Comparison of ENCODE assay signal across 13 cellular contexts in the genomic region with DNA sequence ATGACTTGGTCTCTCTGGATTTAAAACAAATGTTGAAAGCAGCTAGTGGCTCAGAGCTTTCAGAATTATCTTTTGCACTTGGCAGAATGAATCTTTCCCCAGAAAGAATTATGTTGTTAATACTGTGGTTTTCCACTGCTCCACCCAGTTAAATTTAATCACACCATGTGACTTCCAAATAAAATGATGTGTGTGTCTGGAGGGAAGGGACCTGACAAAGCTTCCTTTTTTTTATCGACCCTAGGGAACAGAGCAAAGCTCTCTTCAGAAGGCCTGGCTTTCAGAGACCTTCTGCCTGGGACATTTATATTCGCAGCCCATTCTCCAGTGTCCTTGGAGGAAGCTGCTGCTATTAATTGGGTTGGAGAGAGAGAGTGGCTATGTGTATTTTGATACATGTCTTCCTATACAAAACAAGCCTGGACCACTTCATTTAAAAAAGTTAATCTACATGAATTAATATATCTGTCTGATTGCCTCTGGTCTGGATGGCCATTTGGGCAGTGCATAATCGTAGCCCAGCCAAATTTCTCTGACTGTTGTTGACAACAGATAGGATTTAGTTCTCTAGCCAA.
DNase-seq lines count a peak whose midpoint lies in the region; ATAC-seq and TF ChIP-seq lines count a peak whose summit lies in the region.
"Had no signal": no experiment of that assay in that cellular context is flagged by ENCODE, and none has a peak within 500 bp of the region (broad histone marks: within the 10 kb centered on the region; RNA-seq: fewer than 3 reads in every experiment).

No MANE protein-coding gene starts in this region.

- no peaks in the 10 kb centered on the region for H4K20me1 ChIP-seq in SK-N-SH (ENCODE audit: insufficient read depth)

- peak; percentile 26 for TF ChIP-seq RAD21 in SK-N-SH (IDR thresholded peaks at IDR 0.05; ENCODE audit: low read length)

- H3K27ac ChIP-seq in SK-N-SH (ENCODE audit: low read depth in 2 of 2, low read length in 1 of 2), result peak overlapping the region in 1 of 2 experiments; percentile 92; a peak in 2 of 4 replicates
- H3K27ac ChIP-seq: colonic mucosa had no signal

- H3K27me3 ChIP-seq in SK-N-SH (ENCODE audit: insufficient read depth), result no peaks in the 10 kb centered on the region
- H3K27me3 ChIP-seq: colonic mucosa, Peyer's patch had no signal

- H3K27me3 Mint-ChIP-seq in CD14-positive monocyte (ENCODE audit: low read depth in 3 of 3), result no peaks in the 10 kb centered on the region

- no peak overlapping the region for H3K4me3 Mint-ChIP-seq in CD14-positive monocyte

- ATAC-seq in sciatic nerve (peak; percentile 87), GM19452 (IDR thresholded peaks at IDR 0.05; ENCODE audit: unreplicated experiment) (no peak), HG03354 (IDR thresholded peaks at IDR 0.05; ENCODE audit: poor library complexity, severe bottlenecking, unreplicated experiment) (no peak)

- 58% methylated on average over 3 of the region's 3 CpGs for WGBS in SK-N-SH (ENCODE audit: low lambda C conversion rate)

- H3K4me1 Mint-ChIP-seq in CD14-positive monocyte, result peaks cover 66% of the 10 kb centered on the region

- peaks cover 4 to 5% of the 10 kb centered on the region in 2 donors for H3K36me3 Mint-ChIP-seq in CD14-positive monocyte

- peaks cover 0 to 2% (median 0%) of the 10 kb centered on the region in 7 donors for H3K9me3 Mint-ChIP-seq in CD14-positive monocyte

- peaks cover 0 to 61% of the 10 kb centered on the region in 2 experiments; a peak in 2 of 4 replicates for H3K4me1 ChIP-seq in SK-N-SH (ENCODE audit: control insufficient read depth in 1 of 2, insufficient read depth in 2 of 2, low read depth in 1 of 2, low read length in 1 of 2)

- peak in 1 of 2 experiments; percentile 77; a peak in 2 of 4 replicates for TF ChIP-seq EP300 in SK-N-SH (IDR thresholded peaks at IDR 0.05; ENCODE audit: borderline replicate concordance in 1 of 2, low read depth in 1 of 2, low read length in 1 of 2)

- no peak for TF ChIP-seq CTCF in CD14-positive monocyte (IDR thresholded peaks at IDR 0.05)
- TF ChIP-seq CTCF in SK-N-SH (IDR thresholded peaks at IDR 0.05), result no peak

- no peak overlapping the region for H3K4me2 ChIP-seq in SK-N-SH

- H3K9me2 ChIP-seq in SK-N-SH, result no peaks in the 10 kb centered on the region

- POLR2A ChIA-PET in SK-N-SH (lab: Yijun Ruan, JAX), result no interaction called here

- no peak for DNase-seq in CD14-positive monocyte (ENCODE audit: low spot score)
- peak; percentile 57 for DNase-seq in SK-N-SH
- DNase-seq in globus pallidus (ENCODE audit: low spot score), result peak; percentile 49
- no peak for DNase-seq in sciatic nerve (ENCODE audit: low spot score)
- DNase-seq in NCI-H748 treated with DMSO at 0.1 percent for 48 hours (lab: John Stamatoyannopoulos, UW), result no peak
- no peak for DNase-seq in retina
- DNase-seq: activated CD4-positive, CD25-positive, alpha-beta regulatory T cell; activated gamma-delta T cell; colonic mucosa; NCI-H1417 treated with DMSO at 0.1 percent for 48 hours; Peyer's patch had no signal

- H3F3A ChIP-seq in SK-N-SH (replicated peaks; ENCODE audit: insufficient read depth), result no peaks in the 10 kb centered on the region

- H3K9ac ChIP-seq in SK-N-SH, result no peak overlapping the region

- no peak overlapping the region for H3K4me3 ChIP-seq in SK-N-SH (ENCODE audit: low read depth in 2 of 2, low read length in 1 of 2)
- H3K4me3 ChIP-seq: colonic mucosa, Peyer's patch had no signal

- no peak overlapping the region for H2AFZ ChIP-seq in SK-N-SH (ENCODE audit: low read depth)

- peak overlapping the region in 5 of 7 donors; percentile 8 to 78 (median 70) for H3K27ac Mint-ChIP-seq in CD14-positive monocyte

- no peaks in the 10 kb centered on the region for H3K9me3 ChIP-seq in SK-N-SH
- H3K9me3 ChIP-seq: colonic mucosa, Peyer's patch had no signal

- H3K36me3 ChIP-seq in SK-N-SH (replicated peaks in 1 of 2; ENCODE audit: control insufficient read depth in 1 of 2, insufficient read depth in 2 of 2, low read length in 1 of 2), result no peaks in the 10 kb centered on the region
- H3K36me3 ChIP-seq: colonic mucosa, Peyer's patch had no signal

- H3K79me2 ChIP-seq in SK-N-SH (ENCODE audit: insufficient read depth), result no peaks in the 10 kb centered on the region

- intact Hi-C loops in CD14-positive monocyte (cut with micrococcal nuclease), result loop anchor here in 1 of 2 donors (5.0 kb wide), 1 partner anchor 52 kb away; no protein-coding TSS in a partner anchor
- intact Hi-C loops in sciatic nerve (cut with DNase I), result no loop called here

- CTCF ChIA-PET in SK-N-SH (lab: Yijun Ruan, JAX), result interaction anchor here (0.7 to 3.0 kb wide), 8 partner anchors 11 to 233 kb away, joined by 3 to 11 read pairs (median 3); no protein-coding TSS in a partner anchor

TF ChIP-seq in SK-N-SH, 30 proteins besides CTCF, POLR2A, EP300 and RAD21:
- TF ChIP-seq ELF1 (IDR thresholded peaks at IDR 0.05) (no peak), RFX5 (IDR thresholded peaks at IDR 0.05; ENCODE audit: low read length) (peak; percentile 52; the same call in 1 of the 2 replicates), SMC3 (IDR thresholded peaks at IDR 0.05; ENCODE audit: low read depth, low read length) (0 out of 2 replicates have a peak, but pooled peaks have one; percentile 7), MXI1 (IDR thresholded peaks at IDR 0.05; ENCODE audit: low read depth, low read length) (peak; percentile 88), GABPA (IDR thresholded peaks at IDR 0.05; ENCODE audit: low read depth) (no peak), MEF2A (IDR thresholded peaks at IDR 0.05; ENCODE audit: borderline replicate concordance, low read depth) (no peak)
- TF ChIP-seq, protein P1, sequence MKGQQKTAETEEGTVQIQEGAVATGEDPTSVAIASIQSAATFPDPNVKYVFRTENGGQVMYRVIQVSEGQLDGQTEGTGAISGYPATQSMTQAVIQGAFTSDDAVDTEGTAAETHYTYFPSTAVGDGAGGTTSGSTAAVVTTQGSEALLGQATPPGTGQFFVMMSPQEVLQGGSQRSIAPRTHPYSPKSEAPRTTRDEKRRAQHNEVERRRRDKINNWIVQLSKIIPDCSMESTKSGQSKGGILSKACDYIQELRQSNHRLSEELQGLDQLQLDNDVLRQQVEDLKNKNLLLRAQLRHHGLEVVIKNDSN (IDR thresholded peaks at IDR 0.05; ENCODE audit: borderline replicate concordance, low read depth), result peak; percentile 33; the same call in 1 of the 2 replicates

Comparison
In these comparisons a context has a peak if more than half of its experiments do, and no peak if none do; other contexts are left out.
1. DNase-seq: peak in SK-N-SH (single experiment) and globus pallidus (single experiment); none in CD14-positive monocyte (single experiment), sciatic nerve (single experiment), NCI-H748 treated with DMSO at 0.1 percent for 48 hours (single experiment) and retina (single experiment).